ENCODE assay signal across 33 cellular contexts in the genomic region with DNA sequence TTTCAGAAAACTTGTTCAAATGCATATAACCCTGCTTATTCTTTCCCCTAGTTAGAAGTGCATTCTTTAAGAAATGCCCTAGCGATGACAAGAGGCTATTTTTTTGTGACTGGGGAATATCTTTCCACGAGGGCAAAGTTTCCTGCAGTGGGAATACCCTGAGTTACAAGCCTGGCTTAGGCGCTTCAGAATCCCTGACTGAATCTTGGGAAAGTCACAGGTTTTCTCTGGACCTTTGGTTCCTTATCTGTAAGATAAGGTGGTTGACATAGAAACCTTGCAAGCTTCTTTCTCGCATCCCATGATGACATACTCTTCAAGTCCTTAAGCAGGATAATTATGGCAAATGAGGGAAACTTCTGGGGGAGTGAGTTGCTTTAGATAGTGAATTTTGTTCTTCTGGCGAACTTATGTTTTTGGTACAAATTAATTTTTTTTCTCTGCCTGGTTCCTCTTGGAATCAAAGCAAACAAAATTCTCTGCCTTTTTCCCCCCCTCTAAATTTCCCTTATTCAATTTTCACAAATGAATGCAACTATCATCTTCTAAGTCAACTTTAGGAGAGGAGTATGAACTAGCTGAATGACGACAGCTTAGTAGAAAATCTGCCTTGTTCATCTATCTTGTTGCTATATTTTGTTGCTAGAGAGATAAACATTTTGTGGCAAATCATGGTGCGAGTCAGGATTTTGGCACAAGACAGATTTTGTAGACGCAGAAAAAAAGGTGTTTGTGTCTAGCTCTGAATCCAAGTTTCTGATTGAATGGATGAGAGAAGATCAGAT.
"Had no signal": no experiment of that assay in that cellular context is flagged by ENCODE, and none has a peak within 500 bp of the region (broad histone marks: within the 10 kb centered on the region; RNA-seq: fewer than 3 reads in every experiment).

No MANE protein-coding gene starts in this region.

- H3K36me3 Mint-ChIP-seq: activated naive CD4-positive, alpha-beta T cell treated with anti-CD3 and anti-CD28 coated beads, Interleukin-2, amount 50 U/mL, for 72 hours; activated naive CD8-positive, alpha-beta T cell treated with anti-CD3 and anti-CD28 coated beads for 36 hours; brain; T-cell had no signal

- H3K4me1 Mint-ChIP-seq: activated B cell treated with CpG ODN at 0.5 μM for 24 hours; activated CD4-positive, alpha-beta T cell treated with anti-CD3 and anti-CD28 coated beads, Interleukin-2, amount 10 ng/mL, durations not matched to agents 24 days and 14 days; activated naive CD8-positive, alpha-beta T cell treated with anti-CD3 and anti-CD28 coated beads for 36 hours; activated T-helper 17 cell treated with anti-CD3 and anti-CD28 coated beads, Interleukin-2, amount 50 U/mL, for 72 hours; T-cell had no signal

- H3K27me3 ChIP-seq: adrenal gland, ascending aorta, cardiac muscle cell had no signal

- H3K27ac ChIP-seq: adrenal gland, ascending aorta, cardiac muscle cell, VCaP had no signal

- H3K9me3 Mint-ChIP-seq: activated B cell treated with CpG ODN at 0.5 μM for 24 hours; activated CD4-positive, alpha-beta T cell treated with anti-CD3 and anti-CD28 coated beads, Interleukin-2, amount 10 ng/mL, durations not matched to agents 24 days and 14 days; activated CD8-positive, alpha-beta T cell treated with anti-CD3 and anti-CD28 coated beads for 36 hours; activated naive CD4-positive, alpha-beta T cell treated with anti-CD3 and anti-CD28 coated beads for 36 hours; activated naive CD4-positive, alpha-beta T cell treated with anti-CD3 and anti-CD28 coated beads, Interleukin-2, amount 50 U/mL, for 72 hours; activated naive CD8-positive, alpha-beta T cell treated with anti-CD3 and anti-CD28 coated beads for 36 hours; activated T-cell treated with anti-CD3 and anti-CD28 coated beads, Interleukin-2, amount 50 U/mL, for 4 hours; activated T-helper 1 cell treated with anti-CD3 and anti-CD28 coated beads, Interleukin-12 subunit alpha, Interleukin-12 subunit beta, Interleukin-2, Interleukin-4 antibody, amounts not matched to agents 30 ng/mL and 10 ng/mL and 1 ng/mL, durations not matched to agents 14 hours and 24 hours and 36 hours; activated T-helper 17 cell treated with anti-CD3 and anti-CD28 coated beads, Interleukin-2, amount 50 U/mL, for 72 hours; T-cell; T-helper 1 cell treated with Interleukin-12 subunit alpha and Interleukin-12 subunit beta and Interleukin-4 antibody, amounts not matched to agents 30 μg/mL and 1 μg/mL, for 36 hours; T-helper 2 cell treated with Interferon-gamma antibody and Interleukin-4, amounts not matched to agents 5 μg/mL and 100 μg/mL, for 36 hours had no signal

- H3K36me3 ChIP-seq: adrenal gland, ascending aorta, cardiac muscle cell had no signal

- H3K9me3 ChIP-seq: adrenal gland, ascending aorta had no signal

- H3K4me3 ChIP-seq: adrenal gland, ascending aorta, cardiac muscle cell had no signal

- H3K27ac Mint-ChIP-seq: activated B cell treated with CpG ODN at 0.5 μM for 24 hours; activated CD4-positive, alpha-beta T cell treated with anti-CD3 and anti-CD28 coated beads, Interleukin-2, amount 10 ng/mL, durations not matched to agents 24 days and 14 days; activated CD8-positive, alpha-beta T cell treated with anti-CD3 and anti-CD28 coated beads for 36 hours; activated naive CD4-positive, alpha-beta T cell treated with anti-CD3 and anti-CD28 coated beads for 36 hours; activated naive CD4-positive, alpha-beta T cell treated with anti-CD3 and anti-CD28 coated beads, Interleukin-2, amount 50 U/mL, for 72 hours; activated naive CD8-positive, alpha-beta T cell treated with anti-CD3 and anti-CD28 coated beads for 36 hours; activated T-cell treated with anti-CD3 and anti-CD28 coated beads, Interleukin-2, amount 50 U/mL, for 72 hours; activated T-helper 1 cell treated with anti-CD3 and anti-CD28 coated beads, Interleukin-12 subunit alpha, Interleukin-12 subunit beta, Interleukin-2, Interleukin-4 antibody, amounts not matched to agents 30 ng/mL and 10 ng/mL and 1 ng/mL, durations not matched to agents 14 hours and 24 hours and 36 hours; activated T-helper 17 cell treated with anti-CD3 and anti-CD28 coated beads, Interleukin-2, amount 50 U/mL, for 72 hours; brain; T-cell; T-helper 1 cell treated with Interleukin-12 subunit alpha and Interleukin-12 subunit beta and Interleukin-4 antibody, amounts not matched to agents 30 μg/mL and 1 μg/mL, for 36 hours; T-helper 2 cell treated with Interferon-gamma antibody and Interleukin-4, amounts not matched to agents 5 μg/mL and 100 μg/mL, for 36 hours had no signal

- H3K27me3 Mint-ChIP-seq: activated B cell treated with CpG ODN at 0.5 μM for 24 hours; activated CD4-positive, alpha-beta T cell treated with anti-CD3 and anti-CD28 coated beads, Interleukin-2, amount 10 ng/mL, durations not matched to agents 24 days and 14 days; activated CD8-positive, alpha-beta T cell treated with anti-CD3 and anti-CD28 coated beads for 36 hours; brain had no signal

- H3K4me3 Mint-ChIP-seq: activated B cell treated with CpG ODN at 0.5 μM for 24 hours; activated CD4-positive, alpha-beta T cell treated with anti-CD3 and anti-CD28 coated beads, Interleukin-2, amount 10 ng/mL, durations not matched to agents 24 days and 14 days; activated CD8-positive, alpha-beta T cell treated with anti-CD3 and anti-CD28 coated beads for 36 hours; activated naive CD4-positive, alpha-beta T cell treated with anti-CD3 and anti-CD28 coated beads for 36 hours; activated naive CD8-positive, alpha-beta T cell treated with anti-CD3 and anti-CD28 coated beads for 36 hours; activated T-cell treated with anti-CD3 and anti-CD28 coated beads, Interleukin-2, amount 50 U/mL, for 4 hours; activated T-cell treated with anti-CD3 and anti-CD28 coated beads, Interleukin-2, amount 50 U/mL, for 72 hours; activated T-helper 1 cell treated with anti-CD3 and anti-CD28 coated beads, Interleukin-12 subunit alpha, Interleukin-12 subunit beta, Interleukin-2, Interleukin-4 antibody, amounts not matched to agents 30 ng/mL and 10 ng/mL and 1 ng/mL, durations not matched to agents 14 hours and 24 hours and 36 hours; activated T-helper 17 cell treated with anti-CD3 and anti-CD28 coated beads, Interleukin-2, amount 50 U/mL, for 72 hours; brain; T-cell; T-helper 1 cell treated with Interleukin-12 subunit alpha and Interleukin-12 subunit beta and Interleukin-4 antibody, amounts not matched to agents 30 μg/mL and 1 μg/mL, for 36 hours; T-helper 2 cell treated with Interferon-gamma antibody and Interleukin-4, amounts not matched to agents 5 μg/mL and 100 μg/mL, for 36 hours had no signal

- H3K4me1 ChIP-seq: adrenal gland, ascending aorta had no signal

- ATAC-seq: activated CD8-positive, alpha-beta T cell treated with anti-CD3 and anti-CD28 coated beads for 36 hours; activated naive CD4-positive, alpha-beta T cell treated with anti-CD3 and anti-CD28 coated beads, Interleukin-2, amount 50 U/mL, for 72 hours; activated T-cell treated with anti-CD3 and anti-CD28 coated beads, Interleukin-2, amount 50 U/mL, for 4 hours; activated T-cell treated with anti-CD3 and anti-CD28 coated beads, Interleukin-2, amount 50 U/mL, for 72 hours; activated T-helper 17 cell treated with anti-CD3 and anti-CD28 coated beads, Interleukin-2, amount 50 U/mL, for 72 hours; T-cell had no signal

- DNase-seq: activated B cell treated with CpG ODN at 0.5 μM for 24 hours; activated CD4-positive, alpha-beta T cell treated with anti-CD3 and anti-CD28 coated beads for 4 hours; activated CD4-positive, alpha-beta T cell treated with anti-CD3 and anti-CD28 coated beads, Interleukin-2, amount 10 ng/mL, durations not matched to agents 24 days and 14 days; activated CD4-positive, alpha-beta T cell treated with anti-CD3 and anti-CD28 coated beads, Interleukin-2, amount 50 U/mL, for 48 hours; activated CD4-positive, CD25-positive, alpha-beta regulatory T cell treated with anti-CD3 and anti-CD28 coated beads, Interleukin-2, amount 50 U/mL, for 72 hours; activated CD8-positive, alpha-beta memory T cell treated with anti-CD3 and anti-CD28 coated beads, Interleukin-2, amount 50 U/mL, for 4 hours; activated CD8-positive, alpha-beta T cell treated with anti-CD3 and anti-CD28 coated beads for 36 hours; activated effector memory CD4-positive, alpha-beta T cell treated with anti-CD3 and anti-CD28 coated beads, Interleukin-2, amount 50 U/mL, for 16 hours; activated gamma-delta T cell treated with Interleukin-2 at 50 U/mL for 16 hours; activated naive CD4-positive, alpha-beta T cell; activated naive CD4-positive, alpha-beta T cell treated with anti-CD3 and anti-CD28 coated beads for 36 hours; activated naive CD4-positive, alpha-beta T cell treated with anti-CD3 and anti-CD28 coated beads, Interleukin-2, amount 50 U/mL, for 16 hours; activated naive CD8-positive, alpha-beta T cell treated with anti-CD3 and anti-CD28 coated beads for 36 hours; activated T-cell treated with anti-CD3 and anti-CD28 coated beads for 4 hours; activated T-cell treated with anti-CD3 and anti-CD28 coated beads, Interleukin-2, amount 50 U/mL, for 1 hour; activated T-cell treated with anti-CD3 and anti-CD28 coated beads, Interleukin-2, amount 50 U/mL, for 4 hours; activated T-cell treated with anti-CD3 and anti-CD28 coated beads, Interleukin-2, amount 50 U/mL, for 72 hours; adrenal gland; amygdala; anterior cingulate cortex; caudate nucleus; T-cell; T-helper 2 cell; T-helper 9 cell had no signal
